In genomic region chr22:20983081-20983745, GRCh38 we compare ENCODE assay signal across 1 cellular context.
TF ChIP-seq lines count a peak whose summit lies in the region.

No MANE protein-coding gene starts in this region.

TF ChIP-seq in H1, 55 proteins besides CTCF, POLR2A, EP300 and RAD21:
- TF ChIP-seq SAP30 (IDR thresholded peaks at IDR 0.05; ENCODE audit: insufficient read depth, insufficient replicate concordance, low read length) (no peak), SIRT6 (IDR thresholded peaks at IDR 0.05; ENCODE audit: low read length) (no peak), USF2 (IDR thresholded peaks at IDR 0.05; ENCODE audit: low read length) (no peak), TCF12 (IDR thresholded peaks at IDR 0.05; ENCODE audit: low read depth, low read length) (no peak), MAFK (IDR thresholded peaks at IDR 0.05; ENCODE audit: low read depth, low read length) (no peak)
